In the genomic region with DNA sequence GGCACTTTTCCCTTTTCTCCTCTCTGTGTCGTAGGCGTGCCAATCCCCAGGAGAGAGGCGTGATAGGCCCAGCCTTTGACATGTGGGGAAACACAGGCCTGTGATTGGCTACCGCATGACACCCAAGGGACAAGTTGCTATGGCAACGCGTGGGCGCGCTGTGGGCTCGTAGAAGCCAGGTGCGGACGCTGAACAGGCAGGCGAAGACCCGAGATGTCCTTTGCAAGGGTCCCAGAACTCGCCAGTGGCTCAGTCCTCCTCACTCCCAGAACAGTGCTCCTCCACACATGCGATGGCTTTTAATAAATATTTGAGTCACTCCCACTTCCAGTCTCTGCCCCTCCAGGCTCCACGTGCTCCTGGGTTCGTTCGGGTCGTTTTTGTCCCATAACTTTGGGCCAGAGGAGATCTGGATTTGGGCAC, we compare ENCODE assay signal across 9 cellular contexts. TPM values are rescaled to one million over a fixed set of nuclear protein-coding genes. Genes with fewer than 3 reads are reported as not detected.
A peak's percentile ranks its signal among the peaks of the same experiment; 100 is the strongest.
DNase-seq lines count a peak whose midpoint lies in the region; ATAC-seq and TF ChIP-seq lines count a peak whose summit lies in the region.
"Had no signal": no experiment of that assay in that cellular context is flagged by ENCODE, and none has a peak within 500 bp of the region (broad histone marks: within the 10 kb centered on the region; RNA-seq: fewer than 3 reads in every experiment).

No MANE protein-coding gene starts in this region.

- H4K20me1 ChIP-seq in Loucy (ENCODE audit: insufficient read depth, low read length, poor library complexity, severe bottlenecking), result no peaks in the 10 kb centered on the region

- TF ChIP-seq CTCF in Loucy (conservative IDR thresholded peaks at IDR 0.05; ENCODE audit: low read length) (no peak), foreskin keratinocyte (conservative IDR thresholded peaks at IDR 0.05) (no peak)

- H3K4me3 ChIP-seq in Loucy (ENCODE audit: low read length, poor library complexity, severe bottlenecking), result peak overlapping the region; percentile 25
- H3K4me3 ChIP-seq in neuron (ENCODE audit: low read length), result peak overlapping the region; percentile 36

- no peak overlapping the region for H2AFZ ChIP-seq in Loucy (ENCODE audit: low read length)
- no peak overlapping the region for H2AFZ ChIP-seq in neuron (ENCODE audit: low read depth, low read length)

- peak overlapping the region in 1 of 2 donors; percentile 71 for H3K27ac Mint-ChIP-seq in stimulated activated naive CD8-positive, alpha-beta T cell treated with anti-CD3 and anti-CD28 coated beads, Interleukin-15, amount 100 ng/mL, for 72 hours

- no peak overlapping the region for H3K27ac ChIP-seq in foreskin keratinocyte

- H3K4me1 ChIP-seq in Loucy (ENCODE audit: insufficient read depth, low read length, poor library complexity, severe bottlenecking) (peaks cover 22% of the 10 kb centered on the region), foreskin keratinocyte (peaks cover under 1% of the 10 kb centered on the region), neuron (ENCODE audit: insufficient read depth, low read length) (peaks cover 16% of the 10 kb centered on the region)

- H3K27me3 Mint-ChIP-seq in stimulated activated naive CD8-positive, alpha-beta T cell treated with anti-CD3 and anti-CD28 coated beads, Interleukin-15, amount 100 ng/mL, for 72 hours, result peaks cover 6% of the 10 kb centered on the region

- H3K27me3 ChIP-seq in Loucy (ENCODE audit: insufficient read depth, low read length, poor library complexity, severe bottlenecking) (no peaks in the 10 kb centered on the region), foreskin keratinocyte (no peaks in the 10 kb centered on the region), neuron (ENCODE audit: insufficient read depth, low read length) (peaks cover 2% of the 10 kb centered on the region)

- no peaks in the 10 kb centered on the region for H3K36me3 ChIP-seq in Loucy (ENCODE audit: insufficient read depth, low read length)
- no peaks in the 10 kb centered on the region for H3K36me3 ChIP-seq in neuron (ENCODE audit: insufficient read depth, low read length)

- no peaks in the 10 kb centered on the region for H3K9me2 ChIP-seq in Loucy (replicated peaks; ENCODE audit: low read depth, low read length)

- H3K9me3 Mint-ChIP-seq in stimulated activated naive CD8-positive, alpha-beta T cell treated with anti-CD3 and anti-CD28 coated beads, Interleukin-15, amount 100 ng/mL, for 72 hours, result no peaks in the 10 kb centered on the region

- H3F3A ChIP-seq in Loucy (ENCODE audit: low read depth), result no peaks in the 10 kb centered on the region; the same call in 1 of the 2 replicates

- peak overlapping the region; percentile 71 to 73 for H3K4me3 Mint-ChIP-seq in stimulated activated naive CD8-positive, alpha-beta T cell treated with anti-CD3 and anti-CD28 coated beads, Interleukin-15, amount 100 ng/mL, for 72 hours

- ATAC-seq in GM21825 (IDR thresholded peaks at IDR 0.05; ENCODE audit: unreplicated experiment) (peak; percentile 72), foreskin keratinocyte (peak; percentile 94)
- peak; percentile 98 for ATAC-seq in stimulated activated naive CD8-positive, alpha-beta T cell treated with anti-CD3 and anti-CD28 coated beads, Interleukin-15, amount 100 ng/mL, for 72 hours

- H3K9ac ChIP-seq in Loucy (ENCODE audit: low read depth, low read length, poor library complexity, severe bottlenecking), result no peak overlapping the region

- H3K9me3 ChIP-seq in Loucy (ENCODE audit: insufficient read depth, low read depth, low read length) (no peaks in the 10 kb centered on the region), neuron (ENCODE audit: low read length) (no peaks in the 10 kb centered on the region)

- DNase-seq in DMS 273 treated with DMSO at 0.1 percent for 48 hours (lab: John Stamatoyannopoulos, UW) (peak; percentile 66), SHP77 treated with DMSO at 0.1 percent for 48 hours (lab: John Stamatoyannopoulos, UW) (peak; percentile 95), activated gamma-delta T cell treated with Interleukin-2 at 50 U/mL for 16 hours (peak; percentile 77), foreskin keratinocyte (peak; percentile 68 to 83)
- DNase-seq in stimulated activated naive CD8-positive, alpha-beta T cell treated with anti-CD3 and anti-CD28 coated beads, Interleukin-15, amount 100 ng/mL, for 72 hours, result peak; percentile 80 to 86

- no peaks in the 10 kb centered on the region for H3K79me2 ChIP-seq in Loucy (ENCODE audit: insufficient read depth, low read length)

- H3K4me2 ChIP-seq in Loucy (ENCODE audit: low read depth, low read length, poor library complexity, severe bottlenecking), result peak overlapping the region; percentile 54

- peaks cover 16% of the 10 kb centered on the region for H3K4me1 Mint-ChIP-seq in stimulated activated naive CD8-positive, alpha-beta T cell treated with anti-CD3 and anti-CD28 coated beads, Interleukin-15, amount 100 ng/mL, for 72 hours

RNA-seq across cellular contexts. Expression of gene SLC51B, which starts 4.2 kb away (rescaled TPM):
- not detected in 2 replicates for total RNA-seq in foreskin keratinocyte
- not detected in 2 replicates for polyA plus RNA-seq in foreskin keratinocyte
- total RNA-seq: activated CD8-positive, alpha-beta memory T cell treated with anti-CD3 and anti-CD28 coated beads for 36 hours had no signal

RNA-seq across cellular contexts. Expression of gene RASL12, which starts 18.4 kb away (rescaled TPM):
- total RNA-seq in foreskin keratinocyte, result not detected in 2 replicates
- polyA plus RNA-seq in foreskin keratinocyte, result not detected in 2 replicates
- total RNA-seq: activated CD8-positive, alpha-beta memory T cell treated with anti-CD3 and anti-CD28 coated beads for 36 hours had no signal

RNA-seq across cellular contexts. Expression of gene MTFMT, which starts 20.0 kb away (rescaled TPM):
- total RNA-seq in foreskin keratinocyte, result 19.7 and 21.9 TPM in 2 replicates
- 13.3 and 17.5 TPM in 2 replicates for polyA plus RNA-seq in foreskin keratinocyte

RNA-seq across cellular contexts. Expression of gene KBTBD13, which starts 27.1 kb away (rescaled TPM):
- not detected in 2 replicates for total RNA-seq in foreskin keratinocyte
- polyA plus RNA-seq in foreskin keratinocyte, result not detected in 2 replicates
- total RNA-seq: activated CD8-positive, alpha-beta memory T cell treated with anti-CD3 and anti-CD28 coated beads for 36 hours had no signal

RNA-seq across cellular contexts. Expression of gene SPG21, which starts 59.7 kb away (rescaled TPM):
- 71.2 and 71.5 TPM in 2 replicates for total RNA-seq in foreskin keratinocyte
- 68.1 and 74.6 TPM in 2 replicates for polyA plus RNA-seq in foreskin keratinocyte
